Comparison of ENCODE assay signal across 13 cellular contexts in genomic region chr7:67937717-67938191, GRCh38.
DNase-seq lines count a peak whose midpoint lies in the region; ATAC-seq, FAIRE-seq and TF ChIP-seq lines count a peak whose summit lies in the region.
"Had no signal": no experiment of that assay in that cellular context is flagged by ENCODE, and none has a peak within 500 bp of the region (broad histone marks: within the 10 kb centered on the region; RNA-seq: fewer than 3 reads in every experiment).

No MANE protein-coding gene starts in this region.

- no peaks in the 10 kb centered on the region for H3K36me3 ChIP-seq in MG63
- no peaks in the 10 kb centered on the region for H3K36me3 ChIP-seq in transverse colon
- H3K36me3 ChIP-seq in gastrocnemius medialis, result no peaks in the 10 kb centered on the region

- peak; percentile 18 to 80 for DNase-seq in A549 (ENCODE audit: low read depth in 1 of 2, low spot score in 1 of 2)
- peak; percentile 82 for DNase-seq in MG63
- peak; percentile 49 for DNase-seq in epithelial cell of esophagus (ENCODE audit: low read depth)
- peak; percentile 1 for DNase-seq in neural crest cell (ENCODE audit: low read depth, low spot score)
- no peak for DNase-seq in transverse colon
- DNase-seq in T-helper 2 cell, result no peak
- DNase-seq in NCI-H524 (lab: John Stamatoyannopoulos, UW), result no peak
- no peak for DNase-seq in gastrocnemius medialis
- DNase-seq: activated CD4-positive, CD25-positive, alpha-beta regulatory T cell treated with anti-CD3 and anti-CD28 coated beads, Interleukin-2, amount 50 U/mL, for 72 hours; activated naive CD4-positive, alpha-beta T cell treated with Interleukin-2 at 50 U/mL for 16 hours; erythroblast; MM.1S had no signal

- peak; percentile 15 to 28; a peak in 1 of 5 replicates for TF ChIP-seq RAD21 in A549 (conservative IDR thresholded peaks at IDR 0.05 in 1 of 2, IDR thresholded peaks at IDR 0.05 in 1 of 2)

- peak overlapping the region; percentile 73 for H3K4me2 ChIP-seq in A549
- H3K4me2 ChIP-seq: PC-9 had no signal

- POLR2A ChIA-PET in A549 (lab: Yijun Ruan, JAX), result no interaction called here

- H3K27ac Mint-ChIP-seq in neural crest cell (ENCODE audit: unreplicated experiment), result peak overlapping the region; percentile 68

- no peaks in the 10 kb centered on the region for H3K36me3 Mint-ChIP-seq in neural crest cell (ENCODE audit: low read depth)

- peak overlapping the region; percentile 7 for H3K4me3 Mint-ChIP-seq in neural crest cell

- FAIRE-seq in A549 (lab: Jason Lieb, UNC), result peak; percentile 95

- H3K9me3 ChIP-seq in A549 (no peaks in the 10 kb centered on the region), MG63 (no peaks in the 10 kb centered on the region), transverse colon (no peaks in the 10 kb centered on the region), gastrocnemius medialis (no peaks in the 10 kb centered on the region)

- CTCF ChIA-PET in A549 (lab: Yijun Ruan, JAX), result no interaction called here

- no peaks in the 10 kb centered on the region for H3K9me3 Mint-ChIP-seq in neural crest cell

- in situ Hi-C loops in transverse colon (cut with MboI; ENCODE audit: low pct_ligation_motif_present in 1 of 4, low pct_unique_long_range_greater_than_20kb in 1 of 4, low sequenced_read_pairs in 3 of 4), result loop anchor here in 1 of 4 donors (25.0 kb wide), 1 partner anchor 100 kb away; no protein-coding TSS in a partner anchor
- in situ Hi-C loops in gastrocnemius medialis (cut with MboI; ENCODE audit: low sequenced_read_pairs in 4 of 4), result no loop called here

- peaks cover 15% of the 10 kb centered on the region for H3K4me1 Mint-ChIP-seq in neural crest cell

- ATAC-seq in A549 (peak; percentile 95), gastrocnemius medialis (no peak)

- TF ChIP-seq POLR2A in A549 (IDR thresholded peaks at IDR 0.05; ENCODE audit: low read length), result no peak
- TF ChIP-seq POLR2A in transverse colon (IDR thresholded peaks at IDR 0.05), result no peak
- TF ChIP-seq POLR2A in gastrocnemius medialis (IDR thresholded peaks at IDR 0.05), result no peak

- H3K27me3 ChIP-seq in MG63 (no peaks in the 10 kb centered on the region), transverse colon (no peaks in the 10 kb centered on the region), gastrocnemius medialis (no peaks in the 10 kb centered on the region)

- no peak for TF ChIP-seq CTCF in A549 (IDR thresholded peaks at IDR 0.05)
- no peak for TF ChIP-seq CTCF in epithelial cell of esophagus (IDR thresholded peaks at IDR 0.05; ENCODE audit: insufficient read depth, low read depth, low read length, missing control alignments)
- TF ChIP-seq CTCF in neural crest cell (conservative IDR thresholded peaks at IDR 0.05), result no peak
- TF ChIP-seq CTCF in transverse colon (IDR thresholded peaks at IDR 0.05), result no peak
- TF ChIP-seq CTCF in gastrocnemius medialis (IDR thresholded peaks at IDR 0.05 in 4 of 5, conservative IDR thresholded peaks at IDR 0.05 in 1 of 5), result no peak

- H3K27ac ChIP-seq in A549 (peak overlapping the region; percentile 56 to 77), transverse colon (no peak overlapping the region), gastrocnemius medialis (no peak overlapping the region)
- H3K27ac ChIP-seq: PC-9 had no signal

- H3K4me3 ChIP-seq in A549 (0 out of 3 replicates have a peak overlapping the region, but pooled peaks have one; percentile 18), MG63 (no peak overlapping the region), epithelial cell of esophagus (ENCODE audit: low read length) (no peak overlapping the region), transverse colon (no peak overlapping the region), gastrocnemius medialis (no peak overlapping the region)
- H3K4me3 ChIP-seq: PC-9 had no signal

- peaks cover 18% of the 10 kb centered on the region for H3K4me1 ChIP-seq in A549
- H3K4me1 ChIP-seq in transverse colon, result no peaks in the 10 kb centered on the region
- H3K4me1 ChIP-seq in gastrocnemius medialis, result no peaks in the 10 kb centered on the region

- WGBS in A549 (ENCODE audit: missing lambda C conversion rate), result under 1% methylated on average over 6 of the region's 6 CpGs
- WGBS in transverse colon (ENCODE audit: low coverage in 1 of 2), 2 donors, result 49 to 56% methylated on average over 6 of the region's 6 CpGs

- H3K27me3 Mint-ChIP-seq in neural crest cell (ENCODE audit: low read depth), result no peaks in the 10 kb centered on the region

- intact Hi-C loops in transverse colon (cut with DNase I; ENCODE audit: low total_unique reads) (no loop called here), gastrocnemius medialis (cut with DNase I; ENCODE audit: low total_unique reads) (no loop called here)

- TF ChIP-seq EP300 in A549 (IDR thresholded peaks at IDR 0.05) (0 out of 5 replicates have a peak, but pooled peaks of 1 of the 2 experiments have one; percentile 19), transverse colon (IDR thresholded peaks at IDR 0.05; ENCODE audit: low read depth) (no peak)

TF ChIP-seq in A549, 52 proteins besides CTCF, POLR2A, EP300 and RAD21:
- TF ChIP-seq POLR2AphosphoS2 (conservative IDR thresholded peaks at IDR 0.05; ENCODE audit: low read length), result no peak
- TF ChIP-seq, protein P1, sequence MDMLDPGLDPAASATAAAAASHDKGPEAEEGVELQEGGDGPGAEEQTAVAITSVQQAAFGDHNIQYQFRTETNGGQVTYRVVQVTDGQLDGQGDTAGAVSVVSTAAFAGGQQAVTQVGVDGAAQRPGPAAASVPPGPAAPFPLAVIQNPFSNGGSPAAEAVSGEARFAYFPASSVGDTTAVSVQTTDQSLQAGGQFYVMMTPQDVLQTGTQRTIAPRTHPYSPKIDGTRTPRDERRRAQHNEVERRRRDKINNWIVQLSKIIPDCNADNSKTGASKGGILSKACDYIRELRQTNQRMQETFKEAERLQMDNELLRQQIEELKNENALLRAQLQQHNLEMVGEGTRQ (IDR thresholded peaks at IDR 0.05), result no peak
- no peak for TF ChIP-seq GATA3 (IDR thresholded peaks at IDR 0.05; ENCODE audit: borderline replicate concordance)
- no peak for TF ChIP-seq FOSL2 (IDR thresholded peaks at IDR 0.05)
- peak; percentile 76 for TF ChIP-seq FOSL2 (CRISPR knock-in tag; IDR thresholded peaks at IDR 0.05)
- no peak for TF ChIP-seq RARB (CRISPR knock-in tag; IDR thresholded peaks at IDR 0.05)
- no peak for TF ChIP-seq CBX8 (IDR thresholded peaks at IDR 0.05)
- no peak for TF ChIP-seq KDM5A (IDR thresholded peaks at IDR 0.05)

Comparison
In these comparisons a context has a peak if more than half of its experiments do, and no peak if none do; other contexts are left out.
1. ATAC-seq: peak in A549 (2 of 2); none in gastrocnemius medialis (0 of 2).
2. DNase-seq: peak in A549 (2 of 2), MG63 (single experiment), epithelial cell of esophagus (single experiment) and neural crest cell (single experiment); none in transverse colon (single experiment), T-helper 2 cell (0 of 5), NCI-H524 (0 of 2) and gastrocnemius medialis (0 of 2).
3. H3K27ac ChIP-seq: peak in A549 (2 of 2); none in transverse colon (0 of 4) and gastrocnemius medialis (0 of 4).